5 cellular contexts compared by ENCODE assay signal in the genomic region with DNA sequence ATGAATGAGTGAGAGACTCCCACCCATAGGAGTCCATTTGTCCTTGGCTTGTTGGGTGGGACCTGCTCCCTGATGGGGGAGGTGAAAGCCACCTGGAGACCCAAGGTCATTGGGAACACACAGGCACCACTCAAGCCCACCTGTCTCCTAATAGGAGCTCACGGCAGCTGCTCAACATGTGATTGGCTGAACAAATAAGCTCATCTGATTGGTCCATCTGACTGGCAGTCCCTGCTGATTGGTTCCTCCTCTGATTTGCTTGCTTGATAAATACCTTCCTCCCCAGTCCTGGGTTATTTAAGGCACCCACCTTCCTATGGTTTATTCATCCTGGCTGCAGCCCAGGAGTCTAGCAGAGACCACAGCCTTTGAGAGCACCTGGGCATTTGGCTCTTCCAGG.
"Had no signal": no experiment of that assay in that cellular context is flagged by ENCODE, and none has a peak within 500 bp of the region (broad histone marks: within the 10 kb centered on the region; RNA-seq: fewer than 3 reads in every experiment).

No MANE protein-coding gene starts in this region.

- H3K9me3 Mint-ChIP-seq: GM23338, H9 had no signal

- ATAC-seq: GM23338, HepG2 had no signal

- H3K27ac Mint-ChIP-seq: GM23338, H9 had no signal

- DNase-seq: H9, HCEC 1CT, IMR-90 had no signal

- H3K4me3 Mint-ChIP-seq: GM23338, H9 had no signal

- H3K4me1 Mint-ChIP-seq: GM23338, H9 had no signal
